Comparison of ENCODE assay signal across 11 cellular contexts in genomic region chr1:235068155-235069121, GRCh38.
DNase-seq lines count a peak whose midpoint lies in the region; ATAC-seq and TF ChIP-seq lines count a peak whose summit lies in the region.
"Had no signal": no experiment of that assay in that cellular context is flagged by ENCODE, and none has a peak within 500 bp of the region (broad histone marks: within the 10 kb centered on the region; RNA-seq: fewer than 3 reads in every experiment).

No MANE protein-coding gene starts in this region.

- no peak for TF ChIP-seq CTCF in Panc1 (IDR thresholded peaks at IDR 0.05)
- TF ChIP-seq CTCF in esophagus squamous epithelium (IDR thresholded peaks at IDR 0.05): no peak
- no peak for TF ChIP-seq CTCF in progenitor cell of endocrine pancreas (IDR thresholded peaks at IDR 0.05; ENCODE audit: unreplicated experiment)

- ATAC-seq in Panc1: peak; percentile 72
- ATAC-seq in GM21423 (IDR thresholded peaks at IDR 0.05; ENCODE audit: unreplicated experiment): no peak

- POLR2A ChIA-PET in Panc1 (lab: Charles Lee): interaction anchor here (0.6 to 1.3 kb wide), 2 partner anchors 94 to 296 kb away, joined by 5 to 16 read pairs; no protein-coding TSS in a partner anchor

- peaks cover 2% of the 10 kb centered on the region for H3K36me3 Mint-ChIP-seq in progenitor cell of endocrine pancreas (ENCODE audit: insufficient read depth)

- H3K4me2 ChIP-seq in BLaER1 treated with 17β-estradiol and CSF1 and Interleukin-3, amounts not matched to agents 10 nM and 100 nM: peak overlapping the region; percentile 10 to 73 (median 38); a peak in 19 of 22 replicates

- H3K9ac ChIP-seq in BLaER1 treated with 17β-estradiol and CSF1 and Interleukin-3, amounts not matched to agents 10 nM and 100 nM: peak overlapping the region in 1 of 11 experiments; percentile 19; a peak in 1 of 22 replicates
- H3K9ac ChIP-seq: parathyroid adenoma had no signal

- TF ChIP-seq POLR2A in esophagus squamous epithelium (IDR thresholded peaks at IDR 0.05): no peak

- BruUV-seq in Panc1 (replicated peaks; lab: Mats Ljungman, UMichigan): TSS peak; percentile 92

- no peak overlapping the region for H3K4me3 Mint-ChIP-seq in progenitor cell of endocrine pancreas (ENCODE audit: low read depth)

- in situ Hi-C loops in Panc1 (cut with HindIII; ENCODE audit: low pct_unique_long_range_greater_than_20kb, low sequenced_read_pairs): no loop called here

- intact Hi-C loops in Panc1 (cut with micrococcal nuclease; ENCODE audit: unreplicated experiment): no loop called here
- intact Hi-C loops in esophagus squamous epithelium (cut with DNase I): no loop called here

- H3K27me3 Mint-ChIP-seq in progenitor cell of endocrine pancreas: no peaks in the 10 kb centered on the region

- no peak overlapping the region for H3K4me3 ChIP-seq in BLaER1 treated with 17β-estradiol and CSF1 and Interleukin-3, amounts not matched to agents 10 nM and 100 nM
- H3K4me3 ChIP-seq in Panc1 (ENCODE audit: low read depth in 2 of 2, low read length in 2 of 2) (peak overlapping the region in 1 of 2 experiments; percentile 31; a peak in 2 of 4 replicates), esophagus squamous epithelium (no peak overlapping the region)

- CTCF ChIA-PET in Panc1 (lab: Charles Lee): interaction anchor here (0.6 to 2.0 kb wide), 5 partner anchors 25 to 1699 kb away, joined by 3 to 6 read pairs (median 4); no protein-coding TSS in a partner anchor

- no peaks in the 10 kb centered on the region for H4K20me1 ChIP-seq in BLaER1 treated with 17β-estradiol and CSF1 and Interleukin-3, amounts not matched to agents 10 nM and 100 nM

- H3K9me3 Mint-ChIP-seq in progenitor cell of endocrine pancreas (ENCODE audit: low read depth): no peaks in the 10 kb centered on the region

- no peaks in the 10 kb centered on the region for H3K27me3 ChIP-seq in BLaER1 treated with 17β-estradiol and CSF1 and Interleukin-3, amounts not matched to agents 10 nM and 100 nM
- H3K27me3 ChIP-seq in Panc1 (ENCODE audit: control insufficient read depth, insufficient read depth, low read length): no peaks in the 10 kb centered on the region
- no peaks in the 10 kb centered on the region for H3K27me3 ChIP-seq in esophagus squamous epithelium

- H3K27ac Mint-ChIP-seq in progenitor cell of endocrine pancreas: peak overlapping the region; percentile 95

- H3K36me3 ChIP-seq in BLaER1 treated with 17β-estradiol and CSF1 and Interleukin-3, amounts not matched to agents 10 nM and 100 nM: no peaks in the 10 kb centered on the region
- H3K36me3 ChIP-seq in Panc1 (ENCODE audit: control insufficient read depth, insufficient read depth, low read length) (no peaks in the 10 kb centered on the region), esophagus squamous epithelium (no peaks in the 10 kb centered on the region)

- H3K9me3 ChIP-seq in BLaER1 treated with 17β-estradiol and CSF1 and Interleukin-3, amounts not matched to agents 10 nM and 100 nM (replicated peaks in 1 of 11): no peaks in the 10 kb centered on the region
- no peaks in the 10 kb centered on the region for H3K9me3 ChIP-seq in Panc1 (ENCODE audit: control insufficient read depth, insufficient read depth, low read depth, low read length)
- no peaks in the 10 kb centered on the region for H3K9me3 ChIP-seq in esophagus squamous epithelium

- peaks cover 37 to 68% (median 45%) of the 10 kb centered on the region in 10 experiments for H3K4me1 ChIP-seq in BLaER1 treated with 17β-estradiol and CSF1 and Interleukin-3, amounts not matched to agents 10 nM and 100 nM
- peaks cover 62% of the 10 kb centered on the region for H3K4me1 ChIP-seq in Panc1 (ENCODE audit: control insufficient read depth, insufficient read depth, low read length)
- H3K4me1 ChIP-seq in esophagus squamous epithelium: peaks cover 28 to 65% (median 32%) of the 10 kb centered on the region in 3 donors
- H3K4me1 ChIP-seq: parathyroid adenoma had no signal

- peak overlapping the region in 3 of 11 experiments; percentile 1 to 31 (median 23); a peak in 2 of 22 replicates for H3K27ac ChIP-seq in BLaER1 treated with 17β-estradiol and CSF1 and Interleukin-3, amounts not matched to agents 10 nM and 100 nM
- peak overlapping the region; percentile 100 for H3K27ac ChIP-seq in Panc1 (ENCODE audit: low read length)
- peak overlapping the region; percentile 86 to 93 (median 90) for H3K27ac ChIP-seq in esophagus squamous epithelium
- H3K27ac ChIP-seq: parathyroid adenoma had no signal

- DNase-seq in Panc1 (ENCODE audit: low read depth, low spot score): peak; percentile 95
- DNase-seq in esophagus squamous epithelium (lab: John Stamatoyannopoulos, UW): no peak
- no peak for DNase-seq in progenitor cell of endocrine pancreas (ENCODE audit: low spot score, unreplicated experiment)
- no peak for DNase-seq in DMS 273 (lab: John Stamatoyannopoulos, UW; ENCODE audit: unreplicated experiment)
- no peak for DNase-seq in activated T-cell treated with anti-CD3 and anti-CD28 coated beads, Interleukin-2, amount 50 U/mL, for 48 hours
- no peak for DNase-seq in stimulated activated naive CD4-positive, alpha-beta T cell (lab: John Stamatoyannopoulos, UW)
- DNase-seq: activated CD8-positive, alpha-beta memory T cell treated with anti-CD3 and anti-CD28 coated beads for 24 hours; DND-41 had no signal

- H3K4me1 Mint-ChIP-seq in progenitor cell of endocrine pancreas (ENCODE audit: low read depth): peaks cover 40% of the 10 kb centered on the region

- WGBS in esophagus squamous epithelium, 2 donors: 46 to 83% methylated on average over 3 to 19 of the region's 19 CpGs
